19 cellular contexts compared by ENCODE assay signal in the genomic region with DNA sequence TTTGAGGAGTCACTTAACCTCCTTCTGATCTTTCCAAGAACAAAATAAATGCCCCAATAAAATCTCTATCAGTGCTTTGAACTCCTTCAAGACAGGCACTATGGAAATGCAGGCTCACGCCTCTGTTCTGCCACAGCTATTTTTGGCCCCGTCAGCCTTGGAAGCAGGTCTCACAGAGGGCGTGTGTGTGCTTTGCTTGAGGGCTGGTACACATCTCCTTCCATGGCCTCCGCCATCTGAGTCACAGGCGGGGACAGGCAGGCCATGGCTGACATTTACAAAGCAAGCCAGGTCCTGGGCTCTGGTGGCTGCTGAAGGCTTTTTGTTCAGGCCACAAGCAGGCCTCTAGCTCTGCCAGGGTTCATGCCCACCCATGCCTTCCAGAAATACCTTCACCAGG. TPM values are rescaled to one million over a fixed set of nuclear protein-coding genes. Genes with fewer than 3 reads are reported as not detected.
"Had no signal": no experiment of that assay in that cellular context is flagged by ENCODE, and none has a peak within 500 bp of the region (broad histone marks: within the 10 kb centered on the region; RNA-seq: fewer than 3 reads in every experiment).

No MANE protein-coding gene starts in this region.

- H3K9me3 ChIP-seq: adrenal gland, left lung, mucosa of descending colon had no signal

- ATAC-seq: activated CD8-positive, alpha-beta T cell treated with anti-CD3 and anti-CD28 coated beads for 36 hours; activated T-cell treated with anti-CD3 and anti-CD28 coated beads, Interleukin-2, amount 50 U/mL, for 4 hours; left lung; mucosa of descending colon; stimulated activated naive B cell treated with anti-CD40 and anti-IgM and Interleukin-4, amounts not matched to agents 10 μg/mL and 1 μg/mL and 100 μg/mL, for 72 hours; WTC11 had no signal

- H3K4me1 ChIP-seq: adrenal gland, left lung had no signal

- H3K27ac ChIP-seq: adrenal gland, coronary artery, hepatocyte, left lung had no signal

- H3K27me3 ChIP-seq: adrenal gland, hepatocyte, left lung had no signal

- H3K36me3 ChIP-seq: adrenal gland, left lung had no signal

- DNase-seq: activated CD4-positive, alpha-beta T cell treated with anti-CD3 and anti-CD28 coated beads for 4 hours; activated CD8-positive, alpha-beta T cell treated with anti-CD3 and anti-CD28 coated beads for 36 hours; activated effector memory CD4-positive, alpha-beta T cell treated with Interleukin-2 at 50 U/mL for 16 hours; activated naive CD4-positive, alpha-beta T cell treated with anti-CD3 and anti-CD28 coated beads, Interleukin-2, amount 50 U/mL, for 16 hours; activated T-cell treated with anti-CD3 and anti-CD28 coated beads, Interleukin-2, amount 50 U/mL, for 4 hours; adrenal gland; effector CD4-positive, alpha-beta T cell; left lung; mucosa of descending colon; occipital lobe; stimulated activated CD4-positive, alpha-beta T cell treated with anti-CD3 and anti-CD28 coated beads, Interleukin-12 subunit alpha, Interleukin-12 subunit beta, amount 100 ng/mL, for 4 hours; stimulated activated naive B cell treated with anti-CD40 and anti-IgM and Interleukin-4, amounts not matched to agents 10 μg/mL and 1 μg/mL and 100 μg/mL, for 72 hours; substantia nigra; T-helper 2 cell had no signal

- H3K4me3 ChIP-seq: adrenal gland, coronary artery, hepatocyte, left lung, mucosa of descending colon had no signal

RNA-seq across cellular contexts. Expression of gene PRIMA1, which starts 16.0 kb away (rescaled TPM):
- total RNA-seq: activated CD8-positive, alpha-beta T cell treated with anti-CD3 and anti-CD28 coated beads for 36 hours; activated T-cell treated with anti-CD3 and anti-CD28 coated beads, Interleukin-2, amount 50 U/mL, for 4 hours; fibroblast of lung; occipital lobe had no signal
- polyA plus RNA-seq: fibroblast of lung, keratinocyte had no signal
